ENCODE assay signal across 1 cellular context in genomic region chr6:154596701-154597100, GRCh38.
TF ChIP-seq lines count a peak whose summit lies in the region.

No MANE protein-coding gene starts in this region.

TF ChIP-seq in H1, 55 proteins besides CTCF, POLR2A, EP300 and RAD21 (continued from another document):
- TF ChIP-seq KDM1A (IDR thresholded peaks at IDR 0.05; ENCODE audit: borderline replicate concordance, low read length), result no peak
TF ChIP-seq in H1: peak in this region for 0.
